Comparison of ENCODE assay signal across 8 cellular contexts in the genomic region with DNA sequence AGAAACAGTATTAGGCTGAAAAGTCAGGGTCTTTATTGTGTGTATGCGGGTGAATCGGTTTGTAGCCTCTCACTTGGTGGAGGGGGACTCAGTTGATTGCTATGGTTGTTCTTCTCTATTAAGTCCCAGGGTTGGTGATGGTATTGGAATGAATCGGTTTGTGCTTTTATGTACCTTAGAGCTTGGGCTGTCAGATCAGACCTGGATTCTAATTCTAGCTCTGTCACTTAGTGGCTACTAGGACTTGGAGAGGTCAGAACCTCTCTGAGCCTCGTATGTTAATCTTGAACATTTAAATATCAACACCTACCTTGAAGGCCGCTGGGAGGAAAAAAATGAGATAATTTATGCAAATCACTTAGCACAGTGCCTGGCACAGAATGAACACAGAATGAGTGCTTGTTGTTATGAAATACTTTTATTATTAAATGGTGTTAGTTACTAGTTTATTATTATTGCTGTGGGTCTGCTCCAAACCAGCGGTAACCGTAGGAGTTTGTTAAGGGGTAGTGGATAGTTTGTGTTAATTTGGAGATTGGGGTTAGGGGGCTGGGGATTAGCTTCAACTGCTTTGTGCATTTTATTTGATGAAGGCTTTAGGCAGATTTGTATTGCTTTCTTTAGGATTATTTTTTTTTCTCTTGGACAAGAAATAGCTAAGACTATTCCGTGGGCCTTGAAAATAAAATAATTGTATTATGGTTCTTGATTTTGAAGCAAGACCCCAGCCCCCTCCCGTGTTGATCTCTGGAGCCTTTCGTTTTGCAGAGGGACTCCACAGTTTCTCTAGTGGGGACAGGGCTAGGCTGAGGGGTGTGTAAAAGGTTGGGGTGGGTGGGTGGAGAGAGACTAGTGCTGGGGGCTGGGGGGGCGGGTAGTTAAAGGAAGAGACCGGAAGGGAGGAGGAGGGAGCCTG. TPM values are rescaled to one million over a fixed set of nuclear protein-coding genes. Genes with fewer than 3 reads are reported as not detected.
DNase-seq lines count a peak whose midpoint lies in the region; ATAC-seq and TF ChIP-seq lines count a peak whose summit lies in the region.

No MANE protein-coding gene starts in this region.

- H3K4me1 Mint-ChIP-seq in Calu3 (ENCODE audit: low read depth, unreplicated experiment), result peaks cover 57% of the 10 kb centered on the region
- peaks cover 54% of the 10 kb centered on the region for H3K4me1 Mint-ChIP-seq in brain

- TF ChIP-seq CTCF in Calu3 (IDR thresholded peaks at IDR 0.05; ENCODE audit: unreplicated experiment) (no peak), MM.1S (IDR thresholded peaks at IDR 0.05; ENCODE audit: low read length) (no peak), brain (conservative IDR thresholded peaks at IDR 0.05) (no peak), mucosa of descending colon (IDR thresholded peaks at IDR 0.05) (no peak)

- H3K4me3 ChIP-seq in MM.1S (ENCODE audit: low read length), result peak overlapping the region; percentile 93; the same call in 1 of the 2 replicates
- H3K4me3 ChIP-seq in mucosa of descending colon, result no peak overlapping the region
- H3K4me3 ChIP-seq in aorta (ENCODE audit: low read length in 2 of 2), result no peak overlapping the region

- H3K27ac Mint-ChIP-seq in Calu3 (ENCODE audit: unreplicated experiment) (peak overlapping the region; percentile 72), brain (peak overlapping the region; percentile 93 to 100 (median 99))

- no peak overlapping the region for H3K9ac ChIP-seq in MM.1S (ENCODE audit: low read length)

- no TSS peak for BruUV-seq in Calu3 (replicated peaks; lab: Mats Ljungman, UMichigan)

- ATAC-seq in mucosa of descending colon (no peak), GM18868 (IDR thresholded peaks at IDR 0.05; ENCODE audit: unreplicated experiment) (no peak), aorta (ENCODE audit: low FRiP score) (no peak), HG03565 (IDR thresholded peaks at IDR 0.05; ENCODE audit: unreplicated experiment) (no peak)

- peak overlapping the region; percentile 100 for H3K4me2 ChIP-seq in MM.1S (ENCODE audit: low read depth, low read length)

- peaks cover 45% of the 10 kb centered on the region for H3F3A ChIP-seq in MM.1S (ENCODE audit: insufficient read depth, low read length)

- H4K20me1 ChIP-seq in MM.1S (ENCODE audit: insufficient read depth, low read length), result no peaks in the 10 kb centered on the region

- H3K9me3 ChIP-seq in MM.1S (replicated peaks; ENCODE audit: insufficient read depth, low read length), result no peaks in the 10 kb centered on the region
- H3K9me3 ChIP-seq in mucosa of descending colon, result no peaks in the 10 kb centered on the region
- H3K9me3 ChIP-seq in aorta (ENCODE audit: control insufficient read depth, low read length), result no peaks in the 10 kb centered on the region

- H3K36me3 Mint-ChIP-seq in Calu3 (ENCODE audit: insufficient read depth, unreplicated experiment) (peaks cover 89% of the 10 kb centered on the region), brain (peaks cover 6% of the 10 kb centered on the region)

- intact Hi-C loops in Calu3 (cut with micrococcal nuclease; ENCODE audit: unreplicated experiment) (no loop called here), mucosa of descending colon (cut with DNase I, micrococcal nuclease) (no loop called here), aorta (cut with DNase I) (no loop called here)

- H3K27me3 Mint-ChIP-seq in Calu3 (ENCODE audit: unreplicated experiment), result peaks cover 12% of the 10 kb centered on the region
- H3K27me3 Mint-ChIP-seq in brain, result peaks cover 8% of the 10 kb centered on the region

- no peak overlapping the region for H3K27ac ChIP-seq in MM.1S (ENCODE audit: low read length)
- H3K27ac ChIP-seq in aorta (ENCODE audit: low read depth in 1 of 2, low read length in 2 of 2), result no peak overlapping the region

- DNase-seq in Calu3, result no peak
- DNase-seq in MM.1S, result no peak
- peak in 2 of 3 donors; percentile 35 to 38 for DNase-seq in mucosa of descending colon
- no peak for DNase-seq in HPDE6-E6E7 (ENCODE audit: extremely low spot score)
- DNase-seq in aorta, result no peak

- H3K9me2 ChIP-seq in MM.1S (replicated peaks; ENCODE audit: insufficient read depth, low read length), result no peaks in the 10 kb centered on the region

- H3K27me3 ChIP-seq in MM.1S (replicated peaks; ENCODE audit: insufficient read depth, low read length), result peaks cover 8% of the 10 kb centered on the region
- H3K27me3 ChIP-seq in aorta (ENCODE audit: control insufficient read depth in 1 of 2, insufficient read depth in 2 of 2, low read length in 1 of 2), result no peaks in the 10 kb centered on the region

- H3K4me1 ChIP-seq in MM.1S (ENCODE audit: low read length), result peaks cover 39% of the 10 kb centered on the region
- peaks cover 57% of the 10 kb centered on the region for H3K4me1 ChIP-seq in mucosa of descending colon (ENCODE audit: low read depth)
- H3K4me1 ChIP-seq in aorta (ENCODE audit: control insufficient read depth in 1 of 2, insufficient read depth in 2 of 2, low read length in 2 of 2), result no peaks in the 10 kb centered on the region

- H2AFZ ChIP-seq in MM.1S (ENCODE audit: low read length), result no peak overlapping the region

- no peaks in the 10 kb centered on the region for H3K79me2 ChIP-seq in MM.1S (ENCODE audit: low read length)

- H3K9me3 Mint-ChIP-seq in Calu3 (ENCODE audit: low read depth, unreplicated experiment), result no peaks in the 10 kb centered on the region
- H3K9me3 Mint-ChIP-seq in brain, result peaks cover 0 to 7% (median 0%) of the 10 kb centered on the region in 5 experiments

- CTCF ChIA-PET in Calu3 (lab: Charles Lee), result interaction anchor here (0.5 kb wide), 1 partner anchor 47 kb away, joined by 5 read pairs; no protein-coding TSS in a partner anchor

- peak overlapping the region; percentile 82 for H3K4me3 Mint-ChIP-seq in Calu3 (ENCODE audit: low read depth, unreplicated experiment)
- H3K4me3 Mint-ChIP-seq in brain, result peak overlapping the region; percentile 90 to 99 (median 98)

- WGBS in aorta, 2 donors, result 15% methylated on average over 10 to 12 of the region's 12 CpGs

- H3K36me3 ChIP-seq in MM.1S (replicated peaks; ENCODE audit: insufficient read depth, low read length), result no peaks in the 10 kb centered on the region
- H3K36me3 ChIP-seq in mucosa of descending colon (ENCODE audit: low read depth), result no peaks in the 10 kb centered on the region
- H3K36me3 ChIP-seq in aorta (ENCODE audit: control insufficient read depth in 1 of 2, insufficient read depth in 2 of 2, low read length in 1 of 2), result no peaks in the 10 kb centered on the region

RNA-seq across cellular contexts. Expression of a gene that starts 3.6 kb away (rescaled TPM):
- total RNA-seq in Calu3 (2022) (29.0 and 37.3 TPM in 2 replicates), mucosa of descending colon (10 to 100 TPM; 44.3 to 73.6 (median 54.6) TPM), aorta (10 to 100 TPM; 28.2 to 44.8 TPM)
- polyA plus RNA-seq in brain (ENCODE audit: insufficient read depth, low read depth, low replicate concordance) (31.8 TPM), aorta (1 to 10 TPM; 3.1 to 6.9 TPM)

RNA-seq across cellular contexts. Expression of a gene that starts 17.2 kb away (rescaled TPM):
- 2.9 and 3.6 TPM in 2 replicates for total RNA-seq in Calu3 (2022)
- polyA plus RNA-seq in brain (ENCODE audit: insufficient read depth, low read depth, low replicate concordance), result 9.8 TPM
- 1 to 10 TPM; 3.5 to 8.5 (median 6.9) TPM for total RNA-seq in mucosa of descending colon
- total RNA-seq in aorta, result 10 to 100 TPM; 16.0 to 28.6 TPM
- polyA plus RNA-seq in aorta, result 1 to 10 TPM in 1 of 2 donors, not detected in 1; 4.5 TPM

RNA-seq across cellular contexts. Expression of a gene that starts 19.7 kb away (rescaled TPM):
- total RNA-seq in Calu3 (2022) (36.3 and 36.6 TPM in 2 replicates), mucosa of descending colon (10 to 100 TPM; 51.2 to 73.5 (median 58.2) TPM), aorta (10 to 100 TPM; 44.1 to 47.4 TPM)
- polyA plus RNA-seq in brain (ENCODE audit: insufficient read depth, low read depth, low replicate concordance) (262 TPM), aorta (100 to 1,000 TPM; 111 to 143 TPM)

RNA-seq across cellular contexts. Expression of a gene that starts 20.2 kb away (rescaled TPM):
- total RNA-seq in Calu3 (2022) (8.0 and 8.4 TPM in 2 replicates), mucosa of descending colon (10 to 100 TPM; 11.5 to 17.0 (median 12.2) TPM), aorta (10 to 100 TPM; 10.5 to 12.5 TPM)
- polyA plus RNA-seq in brain (ENCODE audit: insufficient read depth, low read depth, low replicate concordance) (11.5 TPM), aorta (1 to 10 TPM; 6.1 to 8.2 TPM)

RNA-seq across cellular contexts. Expression of a gene that starts 51.0 kb away (rescaled TPM):
- total RNA-seq in Calu3 (2022) (108 and 116 TPM in 2 replicates), mucosa of descending colon (100 to 1,000 TPM in 1 of 3 donors, 10 to 100 TPM in 2; 52.7 to 151 (median 56.5) TPM), aorta (100 to 1,000 TPM in 1 of 2 donors, 10 to 100 TPM in 1; 73.1 to 125 TPM)
- polyA plus RNA-seq in brain (ENCODE audit: insufficient read depth, low read depth, low replicate concordance) (76.2 TPM), aorta (100 to 1,000 TPM in 1 of 2 donors, 10 to 100 TPM in 1; 88.8 to 119 TPM)

Comparison
In these comparisons a context has a peak if more than half of its experiments do, and no peak if none do; other contexts are left out.
1. DNase-seq: peak in mucosa of descending colon (2 of 3); none in Calu3 (single experiment), MM.1S (single experiment), HPDE6-E6E7 (single experiment) and aorta (0 of 2).